ENCODE assay signal across 8 cellular contexts in genomic region chr5:97162045-97162444, GRCh38. TPM values are rescaled to one million over a fixed set of nuclear protein-coding genes. Genes with fewer than 3 reads are reported as not detected.
DNase-seq lines count a peak whose midpoint lies in the region; ATAC-seq, FAIRE-seq and TF ChIP-seq lines count a peak whose summit lies in the region.

No MANE protein-coding gene starts in this region.

- H3K9me3 ChIP-seq in SK-N-MC (ENCODE audit: low read depth, low read length) = no peaks in the 10 kb centered on the region

- CTCF ChIA-PET in BJ (lab: Yijun Ruan, JAX) = interaction anchor here (0.6 to 7.5 kb wide), 28 partner anchors 9 to 817 kb away, joined by 3 to 83 read pairs (median 5); partner anchors contain the start of genes ERAP2 and LIX1

- H3K36me3 ChIP-seq in BJ (ENCODE audit: control insufficient read depth, insufficient read depth, low read length) (peaks cover 7% of the 10 kb centered on the region), SK-N-MC (ENCODE audit: insufficient read depth, low read length) (peaks cover 45% of the 10 kb centered on the region), bronchial epithelial cell (ENCODE audit: control insufficient read depth, insufficient read depth, low read length) (peaks cover 6% of the 10 kb centered on the region)

- FAIRE-seq in bronchial epithelial cell (lab: Jason Lieb, UNC) = peak; percentile 50

- no peak overlapping the region for H3K4me3 ChIP-seq in BJ (ENCODE audit: low read depth, low read length)
- no peak overlapping the region for H3K4me3 ChIP-seq in SK-N-MC
- no peak overlapping the region for H3K4me3 ChIP-seq in bronchial epithelial cell (ENCODE audit: low read depth, low read length)

- ATAC-seq in GM18867 (IDR thresholded peaks at IDR 0.05; ENCODE audit: unreplicated experiment) (peak; percentile 77), GM21825 (IDR thresholded peaks at IDR 0.05; ENCODE audit: unreplicated experiment) (no peak)

- peak; percentile 25 for DNase-seq in BJ (ENCODE audit: low read depth)
- DNase-seq in NCI-H1092 (lab: John Stamatoyannopoulos, UW) = peak; percentile 27
- peak; percentile 71 for DNase-seq in SK-N-MC (ENCODE audit: low read depth, low spot score)
- peak; percentile 80 for DNase-seq in bronchial epithelial cell (ENCODE audit: low read depth)
- peak; percentile 78 for DNase-seq in iris pigment epithelial cell (ENCODE audit: low read depth)
- peak; percentile 35 to 55 for DNase-seq in stimulated activated CD4-positive, alpha-beta T cell treated with anti-CD3 and anti-CD28 coated beads, Interleukin-2, amount 100 ng/mL, for 24 hours

- TF ChIP-seq CTCF in BJ (IDR thresholded peaks at IDR 0.05; ENCODE audit: insufficient read depth, low read depth, low read length) (peak; percentile 85), bronchial epithelial cell (IDR thresholded peaks at IDR 0.05; ENCODE audit: insufficient read depth, low read length, severe bottlenecking) (peak; percentile 77)

- no peak overlapping the region for H3K9ac ChIP-seq in SK-N-MC (ENCODE audit: insufficient read length)

- no peak overlapping the region for H3K27ac ChIP-seq in SK-N-MC

- POLR2A ChIA-PET in BJ (lab: Charles Lee) = no interaction called here

- H3K27me3 ChIP-seq in BJ (ENCODE audit: control insufficient read depth, insufficient read depth, low read length) (no peaks in the 10 kb centered on the region), bronchial epithelial cell (ENCODE audit: control insufficient read depth, insufficient read depth, low read length) (no peaks in the 10 kb centered on the region)

RNA-seq across cellular contexts. Expression of gene LIX1, which starts 19.6 kb away (rescaled TPM):
- polyA plus RNA-seq in BJ (2011; rRNA removed) = not detected in 2 replicates
- polyA minus RNA-seq in BJ (2011; rRNA and poly(A)+ RNA removed) = not detected in 2 replicates
- not detected in 2 replicates for total RNA-seq in bronchial epithelial cell

RNA-seq across cellular contexts. Expression of gene RIOK2, which starts 21.0 kb away (rescaled TPM):
- polyA plus RNA-seq in BJ (2011; rRNA removed) = 5.7 and 17.3 TPM in 2 replicates
- polyA minus RNA-seq in BJ (2011; rRNA and poly(A)+ RNA removed) = 6.4 and 7.0 TPM in 2 replicates
- total RNA-seq in bronchial epithelial cell = 16.1 and 17.6 TPM in 2 replicates

Comparison
In these comparisons a context has a peak if more than half of its experiments do, and no peak if none do; other contexts are left out.
1. DNase-seq: peak in every context shown above with its lines; median percentile 80 in bronchial epithelial cell; 78 in iris pigment epithelial cell; 71 in SK-N-MC; 45 in stimulated activated CD4-positive, alpha-beta T cell treated with anti-CD3 and anti-CD28 coated beads, Interleukin-2, amount 100 ng/mL, for 24 hours; 27 in NCI-H1092; 25 in BJ.